ENCODE assay signal across 8 cellular contexts in the genomic region with DNA sequence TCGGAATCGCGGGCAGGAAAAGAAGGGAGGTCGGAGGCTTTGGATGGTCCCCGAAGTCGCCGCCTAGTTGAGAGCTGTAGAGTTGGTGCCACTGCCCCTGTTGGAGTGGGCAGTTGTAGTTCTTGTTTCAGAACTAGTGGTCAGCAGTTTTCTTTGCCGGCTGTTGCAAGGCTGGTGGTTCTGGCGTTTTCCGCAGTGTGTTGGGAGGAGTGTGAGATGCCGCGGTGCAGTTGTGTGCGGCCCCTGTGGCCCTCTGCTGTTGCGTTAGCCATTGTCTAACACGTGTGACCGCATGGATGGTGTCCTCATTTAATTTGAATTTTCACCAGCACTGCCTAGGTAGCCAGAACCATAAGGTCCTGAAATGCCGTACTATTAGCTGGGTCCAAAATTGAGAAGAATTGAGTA. TPM values are rescaled to one million over a fixed set of nuclear protein-coding genes. Genes with fewer than 3 reads are reported as not detected.
DNase-seq lines count a peak whose midpoint lies in the region; ATAC-seq and TF ChIP-seq lines count a peak whose summit lies in the region.

No MANE protein-coding gene starts in this region.

- TF ChIP-seq RAD21 in HCT116 (IDR thresholded peaks at IDR 0.05; ENCODE audit: low read depth), result no peak

- BruUV-seq in HCT116 (replicated peaks; lab: Mats Ljungman, UMichigan), result TSS peak; percentile 41

- no peaks in the 10 kb centered on the region for H3K9me2 ChIP-seq in HCT116 (ENCODE audit: insufficient read depth)

- H3K27ac ChIP-seq in HCT116 (ENCODE audit: low read depth, low read length), result peak overlapping the region; percentile 92; the same call in 1 of the 2 replicates
- H3K27ac ChIP-seq in VCaP, result peak overlapping the region; percentile 74
- peak overlapping the region; percentile 100 for H3K27ac ChIP-seq in psoas muscle

- CTCF ChIA-PET in HCT116 (lab: Charles Lee), result no interaction called here

- H3K9ac ChIP-seq in HCT116 (ENCODE audit: low read length), result peak overlapping the region; percentile 100

- H3K9me3 ChIP-seq in HCT116 (ENCODE audit: control insufficient read depth in 1 of 2, insufficient read depth in 1 of 2, low read depth in 1 of 2, low read length in 2 of 2) (no peaks in the 10 kb centered on the region), psoas muscle (no peaks in the 10 kb centered on the region)

- TF ChIP-seq CTCF in HCT116 (IDR thresholded peaks at IDR 0.05 in 2 of 3, conservative IDR thresholded peaks at IDR 0.05 in 1 of 3; ENCODE audit: borderline replicate concordance in 1 of 3, insufficient read depth in 1 of 3, low read depth in 2 of 3, low read length in 2 of 3), result no peak
- no peak for TF ChIP-seq CTCF in VCaP (conservative IDR thresholded peaks at IDR 0.05)
- TF ChIP-seq CTCF in psoas muscle (IDR thresholded peaks at IDR 0.05), result no peak

- peaks cover 41% of the 10 kb centered on the region for H4K20me1 ChIP-seq in HCT116 (ENCODE audit: insufficient read depth)

- H3K27me3 ChIP-seq in HCT116 (ENCODE audit: insufficient read depth, low read length) (no peaks in the 10 kb centered on the region), psoas muscle (ENCODE audit: insufficient read depth in 3 of 3, low read length in 2 of 3) (no peaks in the 10 kb centered on the region)

- H2AFZ ChIP-seq in HCT116 (ENCODE audit: low read depth, low read length, poor library complexity, severe bottlenecking), result no peak overlapping the region

- intact Hi-C loops in HCT116 (cut with micrococcal nuclease), result no loop called here
- intact Hi-C loops in Right ventricle myocardium superior (cut with DNase I), result no loop called here
- intact Hi-C loops in psoas muscle (cut with DNase I), result loop anchor here in 1 of 2 donors (2.0 to 10.0 kb wide), 2 partner anchors 19 to 349 kb away; a partner anchor contains a TSS

- WGBS in psoas muscle, 3 donors, result 1 to 3% (median 2%) methylated on average over 17 of the region's 17 CpGs

- no peak for TF ChIP-seq POLR2A in HCT116 (IDR thresholded peaks at IDR 0.05; ENCODE audit: borderline replicate concordance, extremely low read depth, insufficient read depth, insufficient read length)

- POLR2A ChIA-PET in HCT116 (lab: Charles Lee), result interaction anchor here (1.2 kb wide), 1 partner anchor 14 kb away, joined by 3 read pairs; no protein-coding TSS in a partner anchor

- RAD21 ChIA-PET in HCT116 (lab: Charles Lee; ENCODE audit: low non-redundant PET in 1 of 2, low total read pairs in 2 of 2, uncharacterized antibody in 2 of 2, unreplicated experiment in 2 of 2), result no interaction called here

- ATAC-seq in HCT116 (no peak), Right ventricle myocardium superior (ENCODE audit: poor library complexity) (no peak), psoas muscle (peak; percentile 8 to 32 (median 16)), GM18907 (IDR thresholded peaks at IDR 0.05; ENCODE audit: unreplicated experiment) (no peak), GM18517 (IDR thresholded peaks at IDR 0.05; ENCODE audit: unreplicated experiment) (no peak)

- H3K79me2 ChIP-seq in HCT116 (ENCODE audit: insufficient read depth, low read length), result peaks cover 95% of the 10 kb centered on the region

- H3K4me3 ChIP-seq in HCT116 (replicated peaks in 1 of 2; ENCODE audit: low read depth in 1 of 2, low read length in 2 of 2), result peak overlapping the region; percentile 94 to 99
- H3K4me3 ChIP-seq in psoas muscle, result peak overlapping the region; percentile 99

- peak overlapping the region; percentile 96 for H3K4me2 ChIP-seq in HCT116 (ENCODE audit: low read length)

- no peak for DNase-seq in HCT116 (ENCODE audit: low read depth, low spot score)
- DNase-seq in Right ventricle myocardium superior, result peak; percentile 45
- peak; percentile 34 to 69 for DNase-seq in psoas muscle
- no peak for DNase-seq in GM19240 (ENCODE audit: insufficient read length, low spot score)
- DNase-seq in activated CD4-positive, alpha-beta T cell treated with anti-CD3 and anti-CD28 coated beads for 4 hours, result no peak

- H3K36me3 ChIP-seq in HCT116 (ENCODE audit: control insufficient read depth in 1 of 2, insufficient read depth in 2 of 2, low read length in 2 of 2) (peaks cover 0 to 31% of the 10 kb centered on the region in 2 experiments; a peak in 1 of 4 replicates), psoas muscle (ENCODE audit: insufficient read depth in 1 of 2, low read depth in 1 of 2) (peaks cover 0 to 5% of the 10 kb centered on the region in 2 donors)

- H3K4me1 ChIP-seq in HCT116 (ENCODE audit: control insufficient read depth in 1 of 2, insufficient read depth in 2 of 2, low read length in 2 of 2) (peaks cover 11 to 51% of the 10 kb centered on the region in 2 experiments), psoas muscle (peaks cover 58% of the 10 kb centered on the region)

TF ChIP-seq in HCT116, 20 proteins besides CTCF, POLR2A, EP300 and RAD21:
- TF ChIP-seq, protein P1, sequence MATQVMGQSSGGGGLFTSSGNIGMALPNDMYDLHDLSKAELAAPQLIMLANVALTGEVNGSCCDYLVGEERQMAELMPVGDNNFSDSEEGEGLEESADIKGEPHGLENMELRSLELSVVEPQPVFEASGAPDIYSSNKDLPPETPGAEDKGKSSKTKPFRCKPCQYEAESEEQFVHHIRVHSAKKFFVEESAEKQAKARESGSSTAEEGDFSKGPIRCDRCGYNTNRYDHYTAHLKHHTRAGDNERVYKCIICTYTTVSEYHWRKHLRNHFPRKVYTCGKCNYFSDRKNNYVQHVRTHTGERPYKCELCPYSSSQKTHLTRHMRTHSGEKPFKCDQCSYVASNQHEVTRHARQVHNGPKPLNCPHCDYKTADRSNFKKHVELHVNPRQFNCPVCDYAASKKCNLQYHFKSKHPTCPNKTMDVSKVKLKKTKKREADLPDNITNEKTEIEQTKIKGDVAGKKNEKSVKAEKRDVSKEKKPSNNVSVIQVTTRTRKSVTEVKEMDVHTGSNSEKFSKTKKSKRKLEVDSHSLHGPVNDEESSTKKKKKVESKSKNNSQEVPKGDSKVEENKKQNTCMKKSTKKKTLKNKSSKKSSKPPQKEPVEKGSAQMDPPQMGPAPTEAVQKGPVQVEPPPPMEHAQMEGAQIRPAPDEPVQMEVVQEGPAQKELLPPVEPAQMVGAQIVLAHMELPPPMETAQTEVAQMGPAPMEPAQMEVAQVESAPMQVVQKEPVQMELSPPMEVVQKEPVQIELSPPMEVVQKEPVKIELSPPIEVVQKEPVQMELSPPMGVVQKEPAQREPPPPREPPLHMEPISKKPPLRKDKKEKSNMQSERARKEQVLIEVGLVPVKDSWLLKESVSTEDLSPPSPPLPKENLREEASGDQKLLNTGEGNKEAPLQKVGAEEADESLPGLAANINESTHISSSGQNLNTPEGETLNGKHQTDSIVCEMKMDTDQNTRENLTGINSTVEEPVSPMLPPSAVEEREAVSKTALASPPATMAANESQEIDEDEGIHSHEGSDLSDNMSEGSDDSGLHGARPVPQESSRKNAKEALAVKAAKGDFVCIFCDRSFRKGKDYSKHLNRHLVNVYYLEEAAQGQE (IDR thresholded peaks at IDR 0.05; ENCODE audit: low read depth), result no peak
- no peak for TF ChIP-seq JUND (IDR thresholded peaks at IDR 0.05)
- no peak for TF ChIP-seq POLR2AphosphoS5 (IDR thresholded peaks at IDR 0.05; ENCODE audit: low read depth, low read length)
- TF ChIP-seq SP1 (IDR thresholded peaks at IDR 0.05; ENCODE audit: low read depth), result no peak
- TF ChIP-seq, protein P2, sequence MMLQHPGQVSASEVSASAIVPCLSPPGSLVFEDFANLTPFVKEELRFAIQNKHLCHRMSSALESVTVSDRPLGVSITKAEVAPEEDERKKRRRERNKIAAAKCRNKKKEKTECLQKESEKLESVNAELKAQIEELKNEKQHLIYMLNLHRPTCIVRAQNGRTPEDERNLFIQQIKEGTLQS (IDR thresholded peaks at IDR 0.05), result no peak
- TF ChIP-seq SIN3A (IDR thresholded peaks at IDR 0.05; ENCODE audit: low read depth), result 0 out of 2 replicates have a peak, but pooled peaks have one; percentile 8
- TF ChIP-seq TCF7L2 (IDR thresholded peaks at IDR 0.05; ENCODE audit: borderline replicate concordance, extremely low read depth, insufficient read depth, insufficient read length), result no peak
- no peak for TF ChIP-seq ZFX (IDR thresholded peaks at IDR 0.05)
- TF ChIP-seq SRF (IDR thresholded peaks at IDR 0.05; ENCODE audit: low read depth), result no peak
- no peak for TF ChIP-seq YY1 (IDR thresholded peaks at IDR 0.05; ENCODE audit: extremely low read depth, insufficient replicate concordance, low read depth, low read length)
- no peak for TF ChIP-seq CBX3 (IDR thresholded peaks at IDR 0.05; ENCODE audit: low read depth)
- TF ChIP-seq, protein P3, sequence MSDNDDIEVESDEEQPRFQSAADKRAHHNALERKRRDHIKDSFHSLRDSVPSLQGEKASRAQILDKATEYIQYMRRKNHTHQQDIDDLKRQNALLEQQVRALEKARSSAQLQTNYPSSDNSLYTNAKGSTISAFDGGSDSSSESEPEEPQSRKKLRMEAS (IDR thresholded peaks at IDR 0.05), result 0 out of 2 replicates have a peak, but pooled peaks have one; percentile 40
TF ChIP-seq in HCT116: peak in this region for 2.

RNA-seq across cellular contexts. Expression of a gene that starts 1.4 kb away (rescaled TPM):
- total RNA-seq in HCT116 (2021; ENCODE audit: unreplicated experiment) (394 TPM), Right ventricle myocardium superior (251 TPM), psoas muscle (100 to 1,000 TPM; 176 to 328 (median 256) TPM)
- polyA plus RNA-seq in HCT116 (2012), result 538 and 832 TPM in 2 replicates
- polyA plus RNA-seq in psoas muscle, result 100 to 1,000 TPM; 257 to 612 (median 345) TPM

RNA-seq across cellular contexts. Expression of a gene that starts 19.2 kb away (rescaled TPM):
- total RNA-seq in HCT116 (2021; ENCODE audit: unreplicated experiment) (26.1 TPM), Right ventricle myocardium superior (7.3 TPM), psoas muscle (1 to 10 TPM; 3.6 to 6.5 (median 5.1) TPM)
- polyA plus RNA-seq in HCT116 (2012), result 19.2 and 19.3 TPM in 2 replicates
- 1 to 10 TPM; 5.7 to 8.2 (median 7.8) TPM for polyA plus RNA-seq in psoas muscle

RNA-seq across cellular contexts. Expression of a gene that starts 25.2 kb away (rescaled TPM):
- total RNA-seq in HCT116 (2021; ENCODE audit: unreplicated experiment) (57.1 TPM), Right ventricle myocardium superior (65.6 TPM), psoas muscle (10 to 100 TPM; 35.7 to 43.4 (median 39.2) TPM)
- polyA plus RNA-seq in HCT116 (2012), result 91.7 and 124 TPM in 2 replicates
- polyA plus RNA-seq in psoas muscle, result 10 to 100 TPM; 70.9 to 86.2 (median 81.8) TPM

RNA-seq across cellular contexts. Expression of a gene that starts 56.2 kb away (rescaled TPM):
- total RNA-seq in HCT116 (2021; ENCODE audit: unreplicated experiment), result 145 TPM
- 238 and 297 TPM in 2 replicates for polyA plus RNA-seq in HCT116 (2012)
- 143 TPM for total RNA-seq in Right ventricle myocardium superior
- total RNA-seq in psoas muscle, result 100 to 1,000 TPM in 1 of 4 donors, 10 to 100 TPM in 3; 90.2 to 122 (median 92.8) TPM
- polyA plus RNA-seq in psoas muscle, result 100 to 1,000 TPM; 161 to 271 (median 166) TPM

Comparison
In these comparisons a context has a peak if more than half of its experiments do, and no peak if none do; other contexts are left out.
1. ATAC-seq: peak in psoas muscle (4 of 4); none in HCT116 (single experiment), Right ventricle myocardium superior (single experiment), GM18907 (single experiment) and GM18517 (single experiment).
2. DNase-seq: peak in Right ventricle myocardium superior (single experiment) and psoas muscle (2 of 2); none in HCT116 (single experiment), GM19240 (single experiment) and activated CD4-positive, alpha-beta T cell treated with anti-CD3 and anti-CD28 coated beads for 4 hours (0 of 2).
3. Peak in every context shown above with its lines, with median percentiles within 50 percentile points of each other: H3K27ac ChIP-seq.